34 cellular contexts compared by ENCODE assay signal in the genomic region with DNA sequence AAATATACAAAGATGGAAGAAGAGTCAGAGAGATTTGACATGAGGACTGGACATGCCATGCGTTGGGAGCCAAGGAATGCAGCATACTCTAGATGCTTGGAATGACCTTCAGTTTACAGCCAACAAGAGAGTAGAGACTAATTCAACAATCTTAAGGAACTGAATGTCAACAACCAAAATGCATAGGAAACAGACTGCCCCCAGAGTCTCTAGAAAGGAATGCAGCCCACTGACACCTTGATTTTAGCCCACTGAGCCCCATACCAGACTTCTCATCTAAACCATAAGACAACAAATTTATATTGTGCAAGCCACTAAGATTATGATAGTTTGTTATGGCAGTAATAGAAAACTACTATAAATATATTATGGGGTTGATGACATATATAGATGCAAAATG.
A peak's percentile ranks its signal among the peaks of the same experiment; 100 is the strongest.
DNase-seq lines count a peak whose midpoint lies in the region; ATAC-seq and TF ChIP-seq lines count a peak whose summit lies in the region.
"Had no signal": no experiment of that assay in that cellular context is flagged by ENCODE, and none has a peak within 500 bp of the region (broad histone marks: within the 10 kb centered on the region; RNA-seq: fewer than 3 reads in every experiment).

No MANE protein-coding gene starts in this region.

- H3K79me1 ChIP-seq in mesendoderm (ENCODE audit: low read length) = no peaks in the 10 kb centered on the region

- in situ Hi-C loops in SK-MEL-5 (cut with HindIII; ENCODE audit: low pct_unique_long_range_greater_than_20kb, low sequenced_read_pairs) = no loop called here

- no peak for TF ChIP-seq EP300 in esophagus muscularis mucosa (IDR thresholded peaks at IDR 0.05)

- H3K27ac ChIP-seq in C4-2B (no peak overlapping the region), mesendoderm (ENCODE audit: low read depth, low read length) (no peak overlapping the region), esophagus muscularis mucosa (replicated peaks in 1 of 4) (no peak overlapping the region)
- H3K27ac ChIP-seq: neutrophil, sigmoid colon had no signal

- no peaks in the 10 kb centered on the region for H3K36me3 ChIP-seq in mesendoderm (ENCODE audit: control insufficient read depth, insufficient read depth, low read length)
- no peaks in the 10 kb centered on the region for H3K36me3 ChIP-seq in esophagus muscularis mucosa
- H3K36me3 ChIP-seq: neutrophil, sigmoid colon had no signal

- no peak overlapping the region for H2BK5ac ChIP-seq in mesendoderm (ENCODE audit: low read length)

- H3K9ac ChIP-seq in mesendoderm (ENCODE audit: low read length) = no peak overlapping the region
- H3K9ac ChIP-seq: SK-N-SH had no signal

- DNase-seq in SK-MEL-5 (ENCODE audit: low read depth, low spot score) (peak; percentile 2), mesendoderm (peak; percentile 34), posterior vena cava (ENCODE audit: low spot score) (no peak), esophagus muscularis mucosa (ENCODE audit: extremely low spot score) (no peak)
- DNase-seq: activated CD4-positive, alpha-beta T cell treated with anti-CD3 and anti-CD28 coated beads for 4 hours; activated gamma-delta T cell; activated naive CD8-positive, alpha-beta T cell treated with anti-CD3 and anti-CD28 coated beads, Interleukin-2, amount 10 ng/mL, durations not matched to agents 7 days and 5 days; activated T-cell treated with anti-CD3 and anti-CD28 coated beads for 4 hours; caudate nucleus; CD8-positive, alpha-beta memory T cell; cortex of kidney; DMS153; foreskin melanocyte; GF-D8; HFFc6; immature natural killer cell; mesenchymal stem cell; MV-4-11; NCI-H187 treated with DMSO at 0.1 percent for 48 hours; NCI-H2227 treated with DMSO at 0.1 percent for 48 hours; NCI-H526 treated with DMSO at 0.1 percent for 48 hours; RPMI8226; sigmoid colon; SK-N-SH; stimulated activated CD4-positive, alpha-beta T cell treated with anti-CD3 and anti-CD28 coated beads, Interleukin-15, amount 100 ng/mL, for 24 hours; stimulated activated naive B cell treated with anti-CD40 and anti-IgM and Interleukin-4, amounts not matched to agents 10 μg/mL and 1 μg/mL and 100 μg/mL, for 72 hours had no signal

- H3K4ac ChIP-seq in mesendoderm (ENCODE audit: low read depth, low read length) = no peak overlapping the region

- H3K9me3 ChIP-seq in esophagus muscularis mucosa = no peaks in the 10 kb centered on the region
- H3K9me3 ChIP-seq: neutrophil, sigmoid colon, SK-N-SH had no signal

- no CpG with 5 or more reads among the region's 1 CpG for WGBS in mesendoderm (ENCODE audit: extremely low coverage, insufficient coverage, low lambda C conversion rate)
- WGBS in esophagus muscularis mucosa = 58% methylated on average over 1 of the region's 1 CpG

- ATAC-seq in HG03159 (IDR thresholded peaks at IDR 0.05; ENCODE audit: unreplicated experiment) (peak; percentile 68), GM19395 (IDR thresholded peaks at IDR 0.05; ENCODE audit: unreplicated experiment) (no peak), HG03469 (IDR thresholded peaks at IDR 0.05; ENCODE audit: unreplicated experiment) (no peak)
- ATAC-seq: esophagus mucosa, HepG2, left lobe of liver had no signal

- H4K8ac ChIP-seq in mesendoderm (ENCODE audit: low read depth, low read length) = no peak overlapping the region

- H2AK5ac ChIP-seq in mesendoderm (ENCODE audit: low read length) = no peak overlapping the region

- H3K4me2 ChIP-seq in mesendoderm (ENCODE audit: low read length) = no peak overlapping the region
- H3K4me2 ChIP-seq: SK-N-SH had no signal

- H3K56ac ChIP-seq in mesendoderm (ENCODE audit: low read length) = no peak overlapping the region

- TF ChIP-seq POLR2A in esophagus muscularis mucosa (IDR thresholded peaks at IDR 0.05; ENCODE audit: low read depth) = no peak

- no peak overlapping the region for H3K18ac ChIP-seq in mesendoderm (ENCODE audit: low read length)

- intact Hi-C loops in posterior vena cava (cut with DNase I) (loop anchor here in 1 of 2 donors (5.0 kb wide), 1 partner anchor 512 kb away; no protein-coding TSS in a partner anchor), esophagus muscularis mucosa (cut with DNase I) (no loop called here)

- no peak overlapping the region for H2BK120ac ChIP-seq in mesendoderm (ENCODE audit: low read depth, low read length)

- peak; percentile 13; the same call in 1 of the 2 replicates for TF ChIP-seq CTCF in C4-2B (conservative IDR thresholded peaks at IDR 0.05)
- TF ChIP-seq CTCF in esophagus muscularis mucosa (IDR thresholded peaks at IDR 0.05) = no peak

- no peaks in the 10 kb centered on the region for H3K4me1 ChIP-seq in mesendoderm (ENCODE audit: control insufficient read depth, low read depth, low read length)
- H3K4me1 ChIP-seq in esophagus muscularis mucosa = no peaks in the 10 kb centered on the region
- H3K4me1 ChIP-seq: sigmoid colon had no signal

- H3K4me3 ChIP-seq in mesendoderm (ENCODE audit: low read length) = no peak overlapping the region
- no peak overlapping the region for H3K4me3 ChIP-seq in esophagus muscularis mucosa
- H3K4me3 ChIP-seq: sigmoid colon had no signal

- no peak overlapping the region for H3K23ac ChIP-seq in mesendoderm (ENCODE audit: low read length)

- no peaks in the 10 kb centered on the region for H3K79me2 ChIP-seq in mesendoderm (ENCODE audit: control insufficient read depth, insufficient read depth, low read length)

- H4K5ac ChIP-seq in mesendoderm (ENCODE audit: low read length) = no peak overlapping the region

- H2BK15ac ChIP-seq in mesendoderm (replicated peaks; ENCODE audit: low read depth) = no peak overlapping the region

- H3K27me3 ChIP-seq in mesendoderm (ENCODE audit: insufficient read depth, low read length, poor library complexity) (no peaks in the 10 kb centered on the region), esophagus muscularis mucosa (no peaks in the 10 kb centered on the region)
- H3K27me3 ChIP-seq: neutrophil, sigmoid colon had no signal

Comparison
In these comparisons a context has a peak if more than half of its experiments do, and no peak if none do; other contexts are left out.
1. DNase-seq: peak in SK-MEL-5 (single experiment) and mesendoderm (single experiment); none in posterior vena cava (single experiment) and esophagus muscularis mucosa (single experiment).